Comparison of ENCODE assay signal across 2 cellular contexts in genomic region chr3:58565621-58566397, GRCh38.
TF ChIP-seq lines count a peak whose summit lies in the region.

No MANE protein-coding gene starts in this region.

TF ChIP-seq in IMR-90, 13 proteins besides CTCF, POLR2A, EP300 and RAD21:
- TF ChIP-seq ELK1 (IDR thresholded peaks at IDR 0.05; ENCODE audit: borderline replicate concordance, low read depth, low read length) (no peak), MXI1 (IDR thresholded peaks at IDR 0.05; ENCODE audit: borderline replicate concordance, low read depth, low read length) (no peak), CHD1 (IDR thresholded peaks at IDR 0.05; ENCODE audit: low read depth, low read length) (no peak), USF2 (IDR thresholded peaks at IDR 0.05; ENCODE audit: low read depth, low read length) (no peak), FOS (IDR thresholded peaks at IDR 0.05; ENCODE audit: low read depth, low read length) (no peak), SMC3 (IDR thresholded peaks at IDR 0.05; ENCODE audit: low read depth, low read length) (no peak), MAFK (IDR thresholded peaks at IDR 0.05; ENCODE audit: low read depth, low read length) (no peak), CEBPB (IDR thresholded peaks at IDR 0.05; ENCODE audit: low read depth, low read length) (no peak), RCOR1 (IDR thresholded peaks at IDR 0.05; ENCODE audit: insufficient replicate concordance, low read length) (no peak), NFE2L2 (IDR thresholded peaks at IDR 0.05; ENCODE audit: low read depth, low read length) (no peak), BHLHE40 (IDR thresholded peaks at IDR 0.05; ENCODE audit: low read depth, low read length) (no peak), RFX5 (IDR thresholded peaks at IDR 0.05; ENCODE audit: low read depth, low read length) (no peak), MAZ (IDR thresholded peaks at IDR 0.05; ENCODE audit: borderline replicate concordance, low read depth, low read length) (no peak)
TF ChIP-seq in IMR-90: peak in this region for 0.

TF ChIP-seq in H1, 55 proteins besides CTCF, POLR2A, EP300 and RAD21:
- TF ChIP-seq SP1 (IDR thresholded peaks at IDR 0.05; ENCODE audit: low read depth, low read length) (peak; percentile 49; the same call in 1 of the 2 replicates), SIN3A (conservative IDR thresholded peaks at IDR 0.05 in 1 of 2, IDR thresholded peaks at IDR 0.05 in 1 of 2; ENCODE audit: low read depth in 1 of 2, low read length in 2 of 2) (0 out of 4 replicates have a peak, but pooled peaks of 1 of the 2 experiments have one; percentile 30), CREB1 (IDR thresholded peaks at IDR 0.05) (no peak), MAX (IDR thresholded peaks at IDR 0.05) (0 out of 2 replicates have a peak, but pooled peaks have one; percentile 34), PHF8 (conservative IDR thresholded peaks at IDR 0.05; ENCODE audit: low read depth, low read length) (no peak), TCF12 (IDR thresholded peaks at IDR 0.05; ENCODE audit: low read depth, low read length) (peak; percentile 80), TEAD4 (IDR thresholded peaks at IDR 0.05; ENCODE audit: low read depth, low read length) (peak; percentile 82), CTBP2 (IDR thresholded peaks at IDR 0.05; ENCODE audit: borderline replicate concordance, insufficient read depth, insufficient read length, low read length) (peak; percentile 32), EGR1 (IDR thresholded peaks at IDR 0.05; ENCODE audit: borderline replicate concordance, low read depth, low read length) (no peak), ASH2L (IDR thresholded peaks at IDR 0.05; ENCODE audit: low read length) (peak; percentile 38), CEBPB (IDR thresholded peaks at IDR 0.05; ENCODE audit: low read depth, low read length) (peak; percentile 35; the same call in 1 of the 2 replicates), HDAC2 (IDR thresholded peaks at IDR 0.05; ENCODE audit: borderline replicate concordance in 1 of 2, low read depth in 2 of 2, low read length in 2 of 2) (0 out of 4 replicates have a peak, but pooled peaks of 1 of the 2 experiments have one; percentile 37), CHD2 (IDR thresholded peaks at IDR 0.05; ENCODE audit: low read length) (no peak)
